ENCODE assay signal across 8 cellular contexts in genomic region chr19:12789904-12790619, GRCh38. TPM values are rescaled to one million over a fixed set of nuclear protein-coding genes. Genes with fewer than 3 reads are reported as not detected.
DNase-seq lines count a peak whose midpoint lies in the region; ATAC-seq and TF ChIP-seq lines count a peak whose summit lies in the region.

No MANE protein-coding gene starts in this region.

- peak overlapping the region; percentile 97 for H3K4me3 ChIP-seq in coronary artery

- peak overlapping the region; percentile 97 to 99 for H3K27ac ChIP-seq in coronary artery

- H3K36me3 Mint-ChIP-seq in activated CD4-positive, alpha-beta T cell treated with anti-CD3 and anti-CD28 coated beads, Interleukin-2, amount 10 ng/mL, durations not matched to agents 7 days and 5 days (ENCODE audit: low read depth), result peaks cover 12% of the 10 kb centered on the region

- POLR2A ChIA-PET in activated CD4-positive, alpha-beta T cell treated with anti-CD3 and anti-CD28 coated beads, Interleukin-2, amount 10 ng/mL, durations not matched to agents 7 days and 5 days (lab: Charles Lee), result interaction anchor here (1.0 kb wide), 1 partner anchor 12 kb away, joined by 3 read pairs; no protein-coding TSS in a partner anchor

- DNase-seq in AG20443 (ENCODE audit: low spot score), result peak; percentile 93
- peak; percentile 76 to 94 for DNase-seq in NCI-H526 (lab: John Stamatoyannopoulos, UW)
- DNase-seq in activated CD4-positive, alpha-beta T cell treated with anti-CD3 and anti-CD28 coated beads, Interleukin-2, amount 10 ng/mL, durations not matched to agents 7 days and 5 days, result peak; percentile 94
- DNase-seq in coronary artery (ENCODE audit: low spot score), result peak; percentile 99
- DNase-seq in left lobe of liver (ENCODE audit: low spot score), result peak; percentile 97
- DNase-seq in stimulated activated CD4-positive, alpha-beta T cell treated with anti-CD3 and anti-CD28 coated beads, Interleukin-2, amount 100 ng/mL, for 24 hours, result peak; percentile 89 to 97

- H3K27me3 Mint-ChIP-seq in activated CD4-positive, alpha-beta T cell treated with anti-CD3 and anti-CD28 coated beads, Interleukin-2, amount 10 ng/mL, durations not matched to agents 7 days and 5 days, result no peaks in the 10 kb centered on the region

- CTCF ChIA-PET in activated CD4-positive, alpha-beta T cell treated with anti-CD3 and anti-CD28 coated beads, Interleukin-2, amount 10 ng/mL, durations not matched to agents 7 days and 5 days (lab: Charles Lee), result interaction anchor here (0.8 to 11.5 kb wide), 4 partner anchors 13 to 1822 kb away, joined by 3 to 211 read pairs (median 35); no protein-coding TSS in a partner anchor

- peak; percentile 44 for ATAC-seq in GM19043 (IDR thresholded peaks at IDR 0.05; ENCODE audit: low read depth, unreplicated experiment)
- ATAC-seq in HG03342 (IDR thresholded peaks at IDR 0.05; ENCODE audit: unreplicated experiment), result peak; percentile 35
- ATAC-seq in left lobe of liver, result peak; percentile 50

- no peaks in the 10 kb centered on the region for H3K9me3 Mint-ChIP-seq in activated CD4-positive, alpha-beta T cell treated with anti-CD3 and anti-CD28 coated beads, Interleukin-2, amount 10 ng/mL, durations not matched to agents 7 days and 5 days

- no peak for TF ChIP-seq CTCF in coronary artery (IDR thresholded peaks at IDR 0.05)

- peaks cover 39% of the 10 kb centered on the region for H3K4me1 Mint-ChIP-seq in activated CD4-positive, alpha-beta T cell treated with anti-CD3 and anti-CD28 coated beads, Interleukin-2, amount 10 ng/mL, durations not matched to agents 7 days and 5 days

- peak overlapping the region; percentile 93 for H3K4me3 Mint-ChIP-seq in activated CD4-positive, alpha-beta T cell treated with anti-CD3 and anti-CD28 coated beads, Interleukin-2, amount 10 ng/mL, durations not matched to agents 7 days and 5 days

- peak overlapping the region; percentile 94 for H3K27ac Mint-ChIP-seq in activated CD4-positive, alpha-beta T cell treated with anti-CD3 and anti-CD28 coated beads, Interleukin-2, amount 10 ng/mL, durations not matched to agents 7 days and 5 days

RNA-seq across cellular contexts. Expression of gene JUNB, which starts 1.2 kb away (rescaled TPM):
- 10 to 100 TPM; 66.7 to 78.4 TPM for total RNA-seq in activated CD4-positive, alpha-beta T cell treated with anti-CD3 and anti-CD28 coated beads, Interleukin-2, amount 10 ng/mL, durations not matched to agents 7 days and 5 days
- 16.3 TPM for total RNA-seq in left lobe of liver

RNA-seq across cellular contexts. Expression of gene PRDX2, which starts 11.5 kb away (rescaled TPM):
- total RNA-seq in activated CD4-positive, alpha-beta T cell treated with anti-CD3 and anti-CD28 coated beads, Interleukin-2, amount 10 ng/mL, durations not matched to agents 7 days and 5 days, result 100 to 1,000 TPM; 274 to 288 TPM
- total RNA-seq in left lobe of liver, result 224 TPM

RNA-seq across cellular contexts. Expression of gene THSD8, which starts 11.8 kb away (rescaled TPM):
- 10 to 100 TPM; 27.0 to 31.1 TPM for total RNA-seq in activated CD4-positive, alpha-beta T cell treated with anti-CD3 and anti-CD28 coated beads, Interleukin-2, amount 10 ng/mL, durations not matched to agents 7 days and 5 days
- total RNA-seq in left lobe of liver, result 1.5 TPM

RNA-seq across cellular contexts. Expression of gene HOOK2, which starts 14.7 kb away (rescaled TPM):
- total RNA-seq in activated CD4-positive, alpha-beta T cell treated with anti-CD3 and anti-CD28 coated beads, Interleukin-2, amount 10 ng/mL, durations not matched to agents 7 days and 5 days, result 10 to 100 TPM; 13.9 to 14.0 TPM
- total RNA-seq in left lobe of liver, result 23.2 TPM

RNA-seq across cellular contexts. Expression of gene RNASEH2A, which starts 16.3 kb away (rescaled TPM):
- 10 to 100 TPM; 34.9 to 39.3 TPM for total RNA-seq in activated CD4-positive, alpha-beta T cell treated with anti-CD3 and anti-CD28 coated beads, Interleukin-2, amount 10 ng/mL, durations not matched to agents 7 days and 5 days
- 3.0 TPM for total RNA-seq in left lobe of liver

Comparison
In these comparisons a context has a peak if more than half of its experiments do, and no peak if none do; other contexts are left out.
1. Peak in every context shown above with its lines: DNase-seq, ATAC-seq, H3K4me3 ChIP-seq and H3K27ac ChIP-seq.
2. RNA of gene THSD8, which starts 11.8 kb away (total RNA-seq): 27.0 to 31.1 TPM in activated CD4-positive, alpha-beta T cell treated with anti-CD3 and anti-CD28 coated beads, Interleukin-2, amount 10 ng/mL, durations not matched to agents 7 days and 5 days; 1.5 TPM in left lobe of liver (single experiment); every median in the first group is over 10 times any median in the second.